In the genomic region with DNA sequence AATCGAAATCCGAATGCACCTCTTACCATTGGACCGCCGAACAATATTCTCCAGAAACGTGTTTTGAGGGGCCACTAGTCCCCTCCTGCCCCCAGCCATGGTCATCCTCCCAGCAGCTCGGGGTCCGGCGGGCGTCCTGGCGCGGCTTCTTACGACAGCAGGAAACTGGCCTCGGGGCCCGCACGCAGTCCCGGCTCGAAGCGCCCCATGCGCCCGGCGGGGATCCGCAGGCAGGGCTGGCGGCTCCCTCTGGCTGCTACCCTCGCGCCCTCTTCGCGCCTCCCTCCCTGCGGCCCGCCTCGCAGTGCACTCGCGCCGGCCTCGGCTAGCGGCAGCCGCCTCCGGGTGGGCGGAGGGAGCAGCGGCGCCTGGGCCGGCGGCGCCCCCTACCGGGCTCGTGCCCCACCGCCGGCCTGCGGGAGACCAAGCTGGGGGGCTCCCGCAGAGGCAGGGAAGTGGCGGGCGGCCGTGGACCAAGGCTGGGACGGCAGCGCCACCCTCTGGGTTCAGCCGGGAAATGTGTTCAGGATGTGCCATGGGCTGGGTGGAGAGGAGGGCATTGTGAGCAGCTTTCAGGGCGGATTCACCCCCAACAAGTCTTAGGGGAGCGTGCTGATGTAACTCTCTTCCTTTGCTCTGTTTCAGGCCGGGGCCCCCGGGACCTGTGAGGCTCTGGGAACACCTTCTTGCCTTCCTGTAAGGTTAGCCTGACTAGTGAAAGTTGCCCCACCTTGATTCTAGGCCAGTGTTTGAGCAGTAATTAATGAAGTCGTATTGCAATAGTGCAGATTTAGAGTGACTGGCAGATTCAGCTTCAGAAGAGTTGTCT, we compare ENCODE assay signal across 9 cellular contexts. TPM values are rescaled to one million over a fixed set of nuclear protein-coding genes. Genes with fewer than 3 reads are reported as not detected.
A peak's percentile ranks its signal among the peaks of the same experiment; 100 is the strongest.
DNase-seq lines count a peak whose midpoint lies in the region; ATAC-seq, FAIRE-seq and TF ChIP-seq lines count a peak whose summit lies in the region.
"Had no signal": no experiment of that assay in that cellular context is flagged by ENCODE, and none has a peak within 500 bp of the region (broad histone marks: within the 10 kb centered on the region; RNA-seq: fewer than 3 reads in every experiment).

A gene with protein sequence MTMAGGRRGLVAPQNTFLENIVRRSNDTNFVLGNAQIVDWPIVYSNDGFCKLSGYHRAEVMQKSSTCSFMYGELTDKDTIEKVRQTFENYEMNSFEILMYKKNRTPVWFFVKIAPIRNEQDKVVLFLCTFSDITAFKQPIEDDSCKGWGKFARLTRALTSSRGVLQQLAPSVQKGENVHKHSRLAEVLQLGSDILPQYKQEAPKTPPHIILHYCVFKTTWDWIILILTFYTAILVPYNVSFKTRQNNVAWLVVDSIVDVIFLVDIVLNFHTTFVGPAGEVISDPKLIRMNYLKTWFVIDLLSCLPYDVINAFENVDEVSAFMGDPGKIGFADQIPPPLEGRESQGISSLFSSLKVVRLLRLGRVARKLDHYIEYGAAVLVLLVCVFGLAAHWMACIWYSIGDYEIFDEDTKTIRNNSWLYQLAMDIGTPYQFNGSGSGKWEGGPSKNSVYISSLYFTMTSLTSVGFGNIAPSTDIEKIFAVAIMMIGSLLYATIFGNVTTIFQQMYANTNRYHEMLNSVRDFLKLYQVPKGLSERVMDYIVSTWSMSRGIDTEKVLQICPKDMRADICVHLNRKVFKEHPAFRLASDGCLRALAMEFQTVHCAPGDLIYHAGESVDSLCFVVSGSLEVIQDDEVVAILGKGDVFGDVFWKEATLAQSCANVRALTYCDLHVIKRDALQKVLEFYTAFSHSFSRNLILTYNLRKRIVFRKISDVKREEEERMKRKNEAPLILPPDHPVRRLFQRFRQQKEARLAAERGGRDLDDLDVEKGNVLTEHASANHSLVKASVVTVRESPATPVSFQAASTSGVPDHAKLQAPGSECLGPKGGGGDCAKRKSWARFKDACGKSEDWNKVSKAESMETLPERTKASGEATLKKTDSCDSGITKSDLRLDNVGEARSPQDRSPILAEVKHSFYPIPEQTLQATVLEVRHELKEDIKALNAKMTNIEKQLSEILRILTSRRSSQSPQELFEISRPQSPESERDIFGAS (minus strand): TSS at position 308 of the 829 bp plus-strand sequence. CDS start 203 bp downstream, at position 105.

- POLR2A ChIA-PET in BJ (lab: Charles Lee): interaction anchor here (0.8 kb wide), 1 partner anchor 536 kb away, joined by 8 read pairs; no protein-coding TSS in a partner anchor
- POLR2A ChIA-PET in activated CD4-positive, alpha-beta memory T cell treated with anti-CD3 and anti-CD28 coated beads for 36 hours (lab: Charles Lee): interaction anchor here (1.0 kb wide), 1 partner anchor 124 kb away, joined by 3 read pairs; no protein-coding TSS in a partner anchor

- no peaks in the 10 kb centered on the region for H3K9me3 Mint-ChIP-seq in activated CD4-positive, alpha-beta memory T cell treated with anti-CD3 and anti-CD28 coated beads for 36 hours

- H3K27me3 ChIP-seq in BJ (ENCODE audit: control insufficient read depth, insufficient read depth, low read length) (peaks cover 3% of the 10 kb centered on the region), dorsolateral prefrontal cortex (peaks cover 0 to 3% (median 0%) of the 10 kb centered on the region in 45 donors), lung (ENCODE audit: control insufficient read depth, insufficient read depth) (no peaks in the 10 kb centered on the region)

- H3K27ac ChIP-seq in dorsolateral prefrontal cortex (peak within 1 kb of the TSS; percentile 66 to 96 (median 89)), lung (ENCODE audit: low read depth in 1 of 2, low read length in 1 of 2) (no peak within 1 kb of the TSS)

- H3K4me3 Mint-ChIP-seq in activated CD4-positive, alpha-beta memory T cell treated with anti-CD3 and anti-CD28 coated beads for 36 hours: peak within 1 kb of the TSS; percentile 63

- H3K9me3 ChIP-seq in lung (ENCODE audit: control insufficient read depth in 2 of 2, insufficient read depth in 1 of 2, low read length in 1 of 2): peaks cover 0 to 2% of the 10 kb centered on the region in 2 donors

- FAIRE-seq in GM19239 (lab: Jason Lieb, UNC): peak; percentile 77
- FAIRE-seq: colon had no signal

- H3K4me3 ChIP-seq in BJ (ENCODE audit: low read depth, low read length) (peak within 1 kb of the TSS; percentile 64), dorsolateral prefrontal cortex (peak within 1 kb of the TSS; percentile 57 to 86 (median 72)), lung (no peak within 1 kb of the TSS)

- ATAC-seq in HG03432 (IDR thresholded peaks at IDR 0.05; ENCODE audit: unreplicated experiment): peak; percentile 98
- peak; percentile 90 for ATAC-seq in lung (ENCODE audit: insufficient read depth, low FRiP score)

- intact Hi-C loops in activated CD4-positive, alpha-beta memory T cell treated with anti-CD3 and anti-CD28 coated beads for 36 hours (cut with micrococcal nuclease): loop anchor here (1.0 to 5.0 kb wide), 5 partner anchors 126 to 727 kb away; no protein-coding TSS in a partner anchor
- intact Hi-C loops in dorsolateral prefrontal cortex (cut with DNase I): loop anchor here (1.0 to 10.0 kb wide), 10 partner anchors 123 to 772 kb away; a partner anchor contains a TSS

- H3K36me3 Mint-ChIP-seq in activated CD4-positive, alpha-beta memory T cell treated with anti-CD3 and anti-CD28 coated beads for 36 hours: no peaks in the 10 kb centered on the region

- peak; percentile 82 for TF ChIP-seq CTCF in BJ (IDR thresholded peaks at IDR 0.05; ENCODE audit: insufficient read depth, low read depth, low read length)
- TF ChIP-seq CTCF in dorsolateral prefrontal cortex (IDR thresholded peaks at IDR 0.05 in 54 of 56, conservative IDR thresholded peaks at IDR 0.05 in 2 of 56; ENCODE audit: low read depth in 1 of 56, partially characterized antibody in 56 of 56): peak; percentile 81 to 100 (median 99)
- TF ChIP-seq CTCF in lung (IDR thresholded peaks at IDR 0.05; ENCODE audit: control extremely low read depth, extremely low read depth): peak; percentile 55

- H3K27ac Mint-ChIP-seq in activated CD4-positive, alpha-beta memory T cell treated with anti-CD3 and anti-CD28 coated beads for 36 hours: no peak within 1 kb of the TSS

- H3K4me1 ChIP-seq in lung (ENCODE audit: control insufficient read depth in 2 of 2, insufficient read depth in 2 of 2, low read length in 2 of 2): peaks cover 0 to 10% of the 10 kb centered on the region in 2 donors

- CTCF ChIA-PET in BJ (lab: Yijun Ruan, JAX): interaction anchor here (0.5 to 8.9 kb wide), 82 partner anchors 8 to 822 kb away, joined by 3 to 227 read pairs (median 4); no protein-coding TSS in a partner anchor
- CTCF ChIA-PET in activated CD4-positive, alpha-beta memory T cell treated with anti-CD3 and anti-CD28 coated beads for 36 hours (lab: Charles Lee): interaction anchor here (0.5 to 4.4 kb wide), 51 partner anchors 10 to 1899 kb away, joined by 3 to 76 read pairs (median 4); a partner anchor contains a TSS

- H3K36me3 ChIP-seq in BJ (ENCODE audit: control insufficient read depth, insufficient read depth, low read length) (no peaks in the 10 kb centered on the region), lung (ENCODE audit: control insufficient read depth in 2 of 2, insufficient read depth in 2 of 2, low read length in 2 of 2) (no peaks in the 10 kb centered on the region)

- peaks cover 10% of the 10 kb centered on the region for H3K4me1 Mint-ChIP-seq in activated CD4-positive, alpha-beta memory T cell treated with anti-CD3 and anti-CD28 coated beads for 36 hours (ENCODE audit: low read depth)

- DNase-seq in BJ (ENCODE audit: low read depth) (peak; percentile 26), GM19239 (ENCODE audit: insufficient read length, low spot score) (peak; percentile 62), NCI-H510A (lab: John Stamatoyannopoulos, UW) (peak; percentile 81), dorsolateral prefrontal cortex (peak; percentile 86 to 94 (median 91)), lung (ENCODE audit: low spot score) (peak; percentile 59)
- peak; percentile 90 for DNase-seq in activated CD4-positive, alpha-beta memory T cell treated with anti-CD3 and anti-CD28 coated beads for 36 hours
- DNase-seq in stimulated activated CD4-positive, alpha-beta T cell treated with anti-CD3 and anti-CD28 coated beads, TNF-alpha, amount 100 ng/mL, for 4 hours (ENCODE audit: low read depth in 3 of 3): peak; percentile 53 to 58 (median 53)

- WGBS in lung, 2 donors: 1 to 2% methylated on average over 55 to 60 of the region's 60 CpGs

- H3K27me3 Mint-ChIP-seq in activated CD4-positive, alpha-beta memory T cell treated with anti-CD3 and anti-CD28 coated beads for 36 hours: peaks cover 34% of the 10 kb centered on the region

RNA-seq across cellular contexts. Expression of the gene that starts here (rescaled TPM):
- 3.5 and 5.8 TPM in 2 replicates for polyA plus RNA-seq in BJ (2011; rRNA removed)
- 25.0 and 31.0 TPM in 2 replicates for polyA minus RNA-seq in BJ (2011; rRNA and poly(A)+ RNA removed)
- not detected for total RNA-seq in activated CD4-positive, alpha-beta memory T cell treated with anti-CD3 and anti-CD28 coated beads for 36 hours
- total RNA-seq in dorsolateral prefrontal cortex: 100 to 1,000 TPM in 3 of 120 experiments, 10 to 100 TPM in 117; 30.0 to 110 (median 71.5) TPM
- total RNA-seq in lung: under 1 TPM in 1 of 2 donors, not detected in 1; 0.31 TPM
- polyA plus RNA-seq in lung: under 1 TPM in 1 of 2 donors, not detected in 1; 0.02 TPM

Comparison
In these comparisons a context has a peak if more than half of its experiments do, and no peak if none do; other contexts are left out.
1. RNA of the gene that starts here (total RNA-seq): 30.0 to 110 TPM in dorsolateral prefrontal cortex; 0.31 TPM in lung and not detected in activated CD4-positive, alpha-beta memory T cell treated with anti-CD3 and anti-CD28 coated beads for 36 hours; every median in the first group is over 10 times any median in the second.
2. Peak in DNase-seq in activated CD4-positive, alpha-beta memory T cell treated with anti-CD3 and anti-CD28 coated beads for 36 hours; RNA of the gene not detected or under 1 TPM.
3. Peak in DNase-seq and ATAC-seq in lung; RNA of the gene not detected or under 1 TPM.
4. DNase-seq: peak in every context shown above with its lines; median percentile 91 in dorsolateral prefrontal cortex; 90 in activated CD4-positive, alpha-beta memory T cell treated with anti-CD3 and anti-CD28 coated beads for 36 hours; 81 in NCI-H510A; 62 in GM19239; 59 in lung; 53 in stimulated activated CD4-positive, alpha-beta T cell treated with anti-CD3 and anti-CD28 coated beads, TNF-alpha, amount 100 ng/mL, for 4 hours; 26 in BJ.
5. H3K27ac ChIP-seq: peak in dorsolateral prefrontal cortex (59 of 59); none in lung (0 of 2).
6. Peak in every context shown above with its lines, with median percentiles within 50 percentile points of each other: CTCF ChIP-seq.